In genomic region chr15:59738676-59739075, GRCh38 we compare ENCODE assay signal across 16 cellular contexts.
"Had no signal": no experiment of that assay in that cellular context is flagged by ENCODE, and none has a peak within 500 bp of the region (broad histone marks: within the 10 kb centered on the region; RNA-seq: fewer than 3 reads in every experiment).

No MANE protein-coding gene starts in this region.

- H3K4me3 Mint-ChIP-seq: activated naive CD8-positive, alpha-beta T cell treated with anti-CD3 and anti-CD28 coated beads for 36 hours; activated T-helper 1 cell treated with anti-CD3 and anti-CD28 coated beads, Interleukin-12 subunit alpha, Interleukin-12 subunit beta, Interleukin-2, Interleukin-4 antibody, amounts not matched to agents 30 ng/mL and 10 ng/mL and 1 ng/mL, durations not matched to agents 14 hours and 24 hours and 36 hours; natural killer cell had no signal

- ATAC-seq: left ventricle myocardium superior, natural killer cell had no signal

- H3K9me3 ChIP-seq: neutrophil, testis had no signal

- H3K4me1 ChIP-seq: parathyroid adenoma, stomach, testis had no signal

- H3K4me3 ChIP-seq: stomach, testis had no signal

- H3K27ac ChIP-seq: brain microvascular endothelial cell, neutrophil, parathyroid adenoma, stomach, testis had no signal

- H3K27me3 ChIP-seq: brain microvascular endothelial cell, neutrophil, testis had no signal

- H3K9me3 Mint-ChIP-seq: natural killer cell had no signal

- H3K36me3 ChIP-seq: brain microvascular endothelial cell, neutrophil, stomach had no signal

- H3K27ac Mint-ChIP-seq: activated naive CD8-positive, alpha-beta T cell treated with anti-CD3 and anti-CD28 coated beads for 36 hours; activated T-helper 1 cell treated with anti-CD3 and anti-CD28 coated beads, Interleukin-12 subunit alpha, Interleukin-12 subunit beta, Interleukin-2, Interleukin-4 antibody, amounts not matched to agents 30 ng/mL and 10 ng/mL and 1 ng/mL, durations not matched to agents 14 hours and 24 hours and 36 hours; natural killer cell had no signal

- DNase-seq: activated CD4-positive, alpha-beta T cell treated with anti-CD3 and anti-CD28 coated beads, Interleukin-2, amount 50 U/mL, for 1 hour; activated naive CD8-positive, alpha-beta T cell treated with anti-CD3 and anti-CD28 coated beads for 36 hours; brain microvascular endothelial cell; cortex of kidney; effector CD8-positive, alpha-beta T cell; foreskin fibroblast; hippocampal formation; left ventricle myocardium superior; mesenchymal stem cell; natural killer cell; stimulated activated CD4-positive, alpha-beta T cell treated with anti-CD3 and anti-CD28 coated beads, Interleukin-1b, Interleukin-23, amount 100 ng/mL, for 48 hours; stomach; testis had no signal

- H3K4me1 Mint-ChIP-seq: activated naive CD8-positive, alpha-beta T cell treated with anti-CD3 and anti-CD28 coated beads for 36 hours; natural killer cell had no signal

- H3K36me3 Mint-ChIP-seq: activated naive CD8-positive, alpha-beta T cell treated with anti-CD3 and anti-CD28 coated beads for 36 hours; natural killer cell had no signal
